Comparison of ENCODE assay signal across 20 cellular contexts in genomic region chr3:64578384-64578783, GRCh38.
"Had no signal": no experiment of that assay in that cellular context is flagged by ENCODE, and none has a peak within 500 bp of the region (broad histone marks: within the 10 kb centered on the region; RNA-seq: fewer than 3 reads in every experiment).

No MANE protein-coding gene starts in this region.

- ATAC-seq: heart left ventricle; lower lobe of right lung; naive thymus-derived CD4-positive, alpha-beta T cell; sciatic nerve; stimulated activated naive B cell treated with anti-CD40 and anti-IgM and Interleukin-4, amounts not matched to agents 10 μg/mL and 1 μg/mL and 100 μg/mL, for 72 hours had no signal

- H3K36me3 ChIP-seq: lower lobe of right lung, neutrophil, stomach, transverse colon had no signal

- H3K27me3 ChIP-seq: heart left ventricle, neutrophil, stomach, transverse colon had no signal

- H3K4me1 Mint-ChIP-seq: naive thymus-derived CD4-positive, alpha-beta T cell; stimulated activated naive B cell treated with anti-CD40 and anti-IgM and Interleukin-4, amounts not matched to agents 10 μg/mL and 1 μg/mL and 100 μg/mL, for 72 hours had no signal

- DNase-seq: caudate nucleus; effector memory CD4-positive, alpha-beta T cell; foreskin melanocyte; heart left ventricle; left cardiac atrium; left ventricle myocardium inferior; lower lobe of right lung; mesenchymal stem cell; naive thymus-derived CD4-positive, alpha-beta T cell; stimulated activated CD4-positive, alpha-beta T cell treated with anti-CD3 and anti-CD28 coated beads, Interleukin-2, amount 100 ng/mL, for 24 hours; stimulated activated CD4-positive, alpha-beta T cell treated with anti-CD3 and anti-CD28 coated beads, Interleukin-4, amount 100 ng/mL, for 4 hours; stimulated activated naive B cell treated with anti-CD40 and anti-IgM and Interleukin-4, amounts not matched to agents 10 μg/mL and 1 μg/mL and 100 μg/mL, for 72 hours; stomach; substantia nigra; transverse colon had no signal

- H3K4me3 Mint-ChIP-seq: naive thymus-derived CD4-positive, alpha-beta T cell; stimulated activated naive B cell treated with anti-CD40 and anti-IgM and Interleukin-4, amounts not matched to agents 10 μg/mL and 1 μg/mL and 100 μg/mL, for 72 hours had no signal

- H3K27ac Mint-ChIP-seq: naive thymus-derived CD4-positive, alpha-beta T cell; stimulated activated naive B cell treated with anti-CD40 and anti-IgM and Interleukin-4, amounts not matched to agents 10 μg/mL and 1 μg/mL and 100 μg/mL, for 72 hours had no signal

- H3K36me3 Mint-ChIP-seq: naive thymus-derived CD4-positive, alpha-beta T cell; stimulated activated naive B cell treated with anti-CD40 and anti-IgM and Interleukin-4, amounts not matched to agents 10 μg/mL and 1 μg/mL and 100 μg/mL, for 72 hours had no signal

- H3K27ac ChIP-seq: coronary artery, heart left ventricle, left ventricle myocardium inferior, lower lobe of right lung, neutrophil, skin epidermis, stomach, thoracic aorta, transverse colon had no signal

- H3K4me3 ChIP-seq: coronary artery, heart left ventricle, left ventricle myocardium inferior, lower lobe of right lung, skin epidermis, stomach, thoracic aorta, transverse colon had no signal

- H3K27me3 Mint-ChIP-seq: stimulated activated naive B cell treated with anti-CD40 and anti-IgM and Interleukin-4, amounts not matched to agents 10 μg/mL and 1 μg/mL and 100 μg/mL, for 72 hours had no signal
